ENCODE assay signal across 34 cellular contexts in genomic region chr12:126086242-126086641, GRCh38.
"Had no signal": no experiment of that assay in that cellular context is flagged by ENCODE, and none has a peak within 500 bp of the region (broad histone marks: within the 10 kb centered on the region; RNA-seq: fewer than 3 reads in every experiment).

No MANE protein-coding gene starts in this region.

- H3K9me3 ChIP-seq: MG63 had no signal

- H3K27me3 ChIP-seq: MG63 had no signal

- H3K4me3 ChIP-seq: MG63 had no signal

- H3K36me3 ChIP-seq: MG63 had no signal

- DNase-seq: Karpas-422, Kasumi-1, MG63, MM.1S, MV-4-11, NCI-H1048, NCI-H1092, NCI-H1092 treated with DMSO at 0.1 percent for 48 hours, NCI-H1105, NCI-H1105 treated with DMSO at 0.1 percent for 48 hours, NCI-H1417, NCI-H1417 treated with DMSO at 0.1 percent for 48 hours, NCI-H1436, NCI-H1436 treated with DMSO at 0.1 percent for 48 hours, NCI-H146, NCI-H1694, NCI-H1694 treated with DMSO at 0.1 percent for 48 hours, NCI-H187, NCI-H187 treated with DMSO at 0.1 percent for 48 hours, NCI-H1930, NCI-H2029, NCI-H2029 treated with DMSO at 0.1 percent for 48 hours, NCI-H2081, NCI-H2081 treated with DMSO at 0.1 percent for 48 hours, NCI-H2107, NCI-H2171, NCI-H2171 treated with DMSO at 0.1 percent for 48 hours, NCI-H2227 treated with DMSO at 0.1 percent for 48 hours, NCI-H226, NCI-H345, NCI-H446, NCI-H446 treated with DMSO at 0.1 percent for 48 hours, NCI-H510A, NCI-H510A treated with DMSO at 0.1 percent for 48 hours had no signal
